ENCODE assay signal across 3 cellular contexts in genomic region chr10:546451-546850, GRCh38.
A peak's percentile ranks its signal among the peaks of the same experiment; 100 is the strongest.
TF ChIP-seq lines count a peak whose summit lies in the region.

No MANE protein-coding gene starts in this region.

TF ChIP-seq in GM23338, 12 proteins besides CTCF, POLR2A, EP300 and RAD21 (continues in another document):
- TF ChIP-seq ZNF331 (CRISPR knock-in tag; IDR thresholded peaks at IDR 0.05; ENCODE audit: low read depth) (no peak), NANOG (IDR thresholded peaks at IDR 0.05; ENCODE audit: borderline replicate concordance) (no peak), EZH2phosphoT487 (IDR thresholded peaks at IDR 0.05; ENCODE audit: unreplicated experiment) (no peak), ETS1 (IDR thresholded peaks at IDR 0.05) (no peak), CREB1 (CRISPR knock-in tag; IDR thresholded peaks at IDR 0.05; ENCODE audit: low read depth) (no peak)

TF ChIP-seq in H1, 55 proteins besides CTCF, POLR2A, EP300 and RAD21:
- TF ChIP-seq SIRT6 (IDR thresholded peaks at IDR 0.05; ENCODE audit: low read length), result no peak
- no peak for TF ChIP-seq HDAC6 (IDR thresholded peaks at IDR 0.05; ENCODE audit: low read depth, low read length)
- TF ChIP-seq ZNF274 (IDR thresholded peaks at IDR 0.05; ENCODE audit: borderline replicate concordance, extremely low read depth, low read length), result no peak
- no peak for TF ChIP-seq KDM1A (IDR thresholded peaks at IDR 0.05; ENCODE audit: borderline replicate concordance, low read length)
- no peak for TF ChIP-seq RNF2 (IDR thresholded peaks at IDR 0.05; ENCODE audit: borderline replicate concordance, low read depth, low read length, missing control alignments, poor library complexity, severe bottlenecking)
- TF ChIP-seq SAP30 (IDR thresholded peaks at IDR 0.05; ENCODE audit: insufficient read depth, insufficient replicate concordance, low read length), result no peak
- TF ChIP-seq SUZ12 (IDR thresholded peaks at IDR 0.05; ENCODE audit: low read length), result no peak
- TF ChIP-seq JUN (IDR thresholded peaks at IDR 0.05; ENCODE audit: low read depth, low read length), result no peak
- TF ChIP-seq HDAC2 (IDR thresholded peaks at IDR 0.05; ENCODE audit: borderline replicate concordance in 1 of 2, low read depth in 2 of 2, low read length in 2 of 2), result no peak
- TF ChIP-seq YY1 (IDR thresholded peaks at IDR 0.05; ENCODE audit: low read depth, low read length), result no peak
- no peak for TF ChIP-seq SIN3A (conservative IDR thresholded peaks at IDR 0.05 in 1 of 2, IDR thresholded peaks at IDR 0.05 in 1 of 2; ENCODE audit: low read depth in 1 of 2, low read length in 2 of 2)
- no peak for TF ChIP-seq ATF3 (IDR thresholded peaks at IDR 0.05; ENCODE audit: insufficient read depth, low read depth, low read length)
- TF ChIP-seq ASH2L (IDR thresholded peaks at IDR 0.05; ENCODE audit: low read length), result no peak
- TF ChIP-seq RXRA (IDR thresholded peaks at IDR 0.05; ENCODE audit: insufficient read depth, low read depth, low read length), result no peak
- no peak for TF ChIP-seq TBP (IDR thresholded peaks at IDR 0.05; ENCODE audit: low read depth, low read length)
- no peak for TF ChIP-seq BRCA1 (IDR thresholded peaks at IDR 0.05; ENCODE audit: low read depth, low read length)
- TF ChIP-seq BACH1 (IDR thresholded peaks at IDR 0.05; ENCODE audit: low read length), result no peak
- no peak for TF ChIP-seq CBX5 (IDR thresholded peaks at IDR 0.05; ENCODE audit: low read depth, low read length)
- TF ChIP-seq MAFK (IDR thresholded peaks at IDR 0.05; ENCODE audit: low read depth, low read length), result no peak

TF ChIP-seq in neural cell, 6 proteins besides CTCF, POLR2A, EP300 and RAD21:
- TF ChIP-seq REST (IDR thresholded peaks at IDR 0.05; ENCODE audit: borderline replicate concordance) (peak; percentile 0), MXI1 (conservative IDR thresholded peaks at IDR 0.05; ENCODE audit: poor library complexity, severe bottlenecking) (no peak)
